24 cellular contexts compared by ENCODE assay signal in genomic region chr4:175330652-175331051, GRCh38.
A peak's percentile ranks its signal among the peaks of the same experiment; 100 is the strongest.
DNase-seq lines count a peak whose midpoint lies in the region; ATAC-seq and TF ChIP-seq lines count a peak whose summit lies in the region.
"Had no signal": no experiment of that assay in that cellular context is flagged by ENCODE, and none has a peak within 500 bp of the region (broad histone marks: within the 10 kb centered on the region; RNA-seq: fewer than 3 reads in every experiment).

No MANE protein-coding gene starts in this region.

- TF ChIP-seq CTCF in mammary epithelial cell (conservative IDR thresholded peaks at IDR 0.05 in 1 of 2, IDR thresholded peaks at IDR 0.05 in 1 of 2; ENCODE audit: extremely low read depth in 1 of 2, insufficient read depth in 1 of 2, low read depth in 1 of 2, low read length in 2 of 2) (no peak), A673 (conservative IDR thresholded peaks at IDR 0.05; ENCODE audit: low read depth, low read length) (no peak)

- H3K36me3 ChIP-seq in mammary epithelial cell (ENCODE audit: insufficient read depth, low read length) (no peaks in the 10 kb centered on the region), A673 (ENCODE audit: insufficient read depth, low read length, poor library complexity, severe bottlenecking) (no peaks in the 10 kb centered on the region), SJCRH30 (no peaks in the 10 kb centered on the region)

- no peaks in the 10 kb centered on the region for H4K20me1 ChIP-seq in mammary epithelial cell (ENCODE audit: insufficient read depth, low read length)

- H3K9me3 ChIP-seq in mammary epithelial cell (replicated peaks; ENCODE audit: insufficient read depth, low read length) (no peaks in the 10 kb centered on the region), A673 (ENCODE audit: low read depth, low read length, poor library complexity, severe bottlenecking) (no peaks in the 10 kb centered on the region), SJCRH30 (replicated peaks) (no peaks in the 10 kb centered on the region)

- POLR2A ChIA-PET in A673 (lab: Charles Lee; ENCODE audit: low non-redundant PET), result no interaction called here

- H3K4me3 ChIP-seq in mammary epithelial cell (replicated peaks in 1 of 3; ENCODE audit: insufficient read depth in 1 of 3, low read depth in 2 of 3, low read length in 3 of 3), result no peak overlapping the region
- H3K4me3 ChIP-seq in A673 (ENCODE audit: low read depth, low read length, poor library complexity, severe bottlenecking), result no peak overlapping the region
- H3K4me3 ChIP-seq in SJCRH30, result no peak overlapping the region
- H3K4me3 ChIP-seq: lung had no signal

- BruUV-seq in mammary epithelial cell (replicated peaks; lab: Mats Ljungman, UMichigan) (no TSS peak), A673 (replicated peaks; lab: Mats Ljungman, UMichigan) (no TSS peak)

- WGBS in mammary epithelial cell (ENCODE audit: low coverage, missing lambda C conversion rate), result 40% methylated on average over 2 of the region's 2 CpGs

- H3K9ac ChIP-seq in mammary epithelial cell (ENCODE audit: insufficient read depth, low read length), result no peak overlapping the region

- in situ Hi-C loops in mammary epithelial cell (cut with MboI; ENCODE audit: low sequenced_read_pairs in 2 of 2), result no loop called here

- no peak for ATAC-seq in stimulated activated naive CD8-positive, alpha-beta T cell treated with anti-CD3 and anti-CD28 coated beads, Interleukin-15, Interleukin-2, amounts not matched to agents 100 U/mL and 50 U/mL, for 24 hours
- ATAC-seq: activated CD8-positive, alpha-beta T cell treated with anti-CD3 and anti-CD28 coated beads for 36 hours; esophagus mucosa; T-cell had no signal

- H3K4me2 ChIP-seq in mammary epithelial cell (ENCODE audit: insufficient read depth, low read depth, low read length), result no peak overlapping the region

- H3K79me2 ChIP-seq in mammary epithelial cell (ENCODE audit: insufficient read depth, low read length), result no peaks in the 10 kb centered on the region

- dilution Hi-C loops in mammary epithelial cell (cut with HindIII; ENCODE audit: low sequenced_read_pairs), result no loop called here

- H3K27me3 ChIP-seq in mammary epithelial cell (ENCODE audit: insufficient read depth, low read length) (no peaks in the 10 kb centered on the region), A673 (replicated peaks; ENCODE audit: insufficient read depth, low read depth, low read length, poor library complexity) (no peaks in the 10 kb centered on the region), SJCRH30 (no peaks in the 10 kb centered on the region)

- no peak overlapping the region for H2AFZ ChIP-seq in mammary epithelial cell (ENCODE audit: low read depth, low read length)

- H3K27ac ChIP-seq in mammary epithelial cell (ENCODE audit: insufficient read depth, low read depth, low read length) (no peak overlapping the region), A673 (ENCODE audit: low read depth, low read length, poor library complexity, severe bottlenecking) (no peak overlapping the region), SJCRH30 (no peak overlapping the region)

- CTCF ChIA-PET in mammary epithelial cell (lab: Charles Lee; ENCODE audit: low non-redundant PET) (no interaction called here), A673 (lab: Charles Lee) (no interaction called here)

- H3K4me1 ChIP-seq in mammary epithelial cell (ENCODE audit: insufficient read depth, low read length), result no peaks in the 10 kb centered on the region
- no peaks in the 10 kb centered on the region for H3K4me1 ChIP-seq in A673 (ENCODE audit: insufficient read depth, low read length, poor library complexity, severe bottlenecking)
- H3K4me1 ChIP-seq in SJCRH30, result no peaks in the 10 kb centered on the region

- intact Hi-C loops in mammary epithelial cell (cut with micrococcal nuclease), result no loop called here
- intact Hi-C loops in A673 (cut with micrococcal nuclease; ENCODE audit: unreplicated experiment), result no loop called here

- peak; percentile 53 for DNase-seq in H4 (ENCODE audit: low spot score)
- peak; percentile 81 for DNase-seq in OCI-M1 (lab: John Stamatoyannopoulos, UW)
- DNase-seq in mammary epithelial cell, result peak; percentile 28
- DNase-seq in iris pigment epithelial cell (ENCODE audit: low read depth), result peak; percentile 86
- no peak for DNase-seq in A673 (ENCODE audit: low spot score)
- DNase-seq in stimulated activated naive CD8-positive, alpha-beta T cell treated with anti-CD3 and anti-CD28 coated beads, Interleukin-15, Interleukin-2, amounts not matched to agents 100 U/mL and 50 U/mL, for 24 hours, result no peak
- no peak for DNase-seq in DMS79 treated with DMSO at 0.1 percent for 48 hours (lab: John Stamatoyannopoulos, UW)
- no peak for DNase-seq in SJCRH30
- DNase-seq: activated CD4-positive, alpha-beta T cell treated with anti-CD3 and anti-CD28 coated beads for 1 hour; activated CD8-positive, alpha-beta T cell treated with anti-CD3 and anti-CD28 coated beads for 36 hours; activated effector memory CD4-positive, alpha-beta T cell treated with anti-CD3 and anti-CD28 coated beads, Interleukin-2, amount 50 U/mL, for 16 hours; CD8-positive, alpha-beta memory T cell; DMS53; effector CD8-positive, alpha-beta T cell; glutamatergic neuron; Kasumi-1; NCI-H1048; NCI-H1694 treated with DMSO at 0.1 percent for 48 hours; NCI-H774; posterior cingulate gyrus; SIG-M5; T-cell had no signal

Comparison
In these comparisons a context has a peak if more than half of its experiments do, and no peak if none do; other contexts are left out.
1. DNase-seq: peak in H4 (single experiment), OCI-M1 (single experiment), mammary epithelial cell (single experiment) and iris pigment epithelial cell (single experiment); none in A673 (single experiment), stimulated activated naive CD8-positive, alpha-beta T cell treated with anti-CD3 and anti-CD28 coated beads, Interleukin-15, Interleukin-2, amounts not matched to agents 100 U/mL and 50 U/mL, for 24 hours (single experiment), DMS79 treated with DMSO at 0.1 percent for 48 hours (single experiment) and SJCRH30 (0 of 2).